ENCODE assay signal across 9 cellular contexts in the genomic region with DNA sequence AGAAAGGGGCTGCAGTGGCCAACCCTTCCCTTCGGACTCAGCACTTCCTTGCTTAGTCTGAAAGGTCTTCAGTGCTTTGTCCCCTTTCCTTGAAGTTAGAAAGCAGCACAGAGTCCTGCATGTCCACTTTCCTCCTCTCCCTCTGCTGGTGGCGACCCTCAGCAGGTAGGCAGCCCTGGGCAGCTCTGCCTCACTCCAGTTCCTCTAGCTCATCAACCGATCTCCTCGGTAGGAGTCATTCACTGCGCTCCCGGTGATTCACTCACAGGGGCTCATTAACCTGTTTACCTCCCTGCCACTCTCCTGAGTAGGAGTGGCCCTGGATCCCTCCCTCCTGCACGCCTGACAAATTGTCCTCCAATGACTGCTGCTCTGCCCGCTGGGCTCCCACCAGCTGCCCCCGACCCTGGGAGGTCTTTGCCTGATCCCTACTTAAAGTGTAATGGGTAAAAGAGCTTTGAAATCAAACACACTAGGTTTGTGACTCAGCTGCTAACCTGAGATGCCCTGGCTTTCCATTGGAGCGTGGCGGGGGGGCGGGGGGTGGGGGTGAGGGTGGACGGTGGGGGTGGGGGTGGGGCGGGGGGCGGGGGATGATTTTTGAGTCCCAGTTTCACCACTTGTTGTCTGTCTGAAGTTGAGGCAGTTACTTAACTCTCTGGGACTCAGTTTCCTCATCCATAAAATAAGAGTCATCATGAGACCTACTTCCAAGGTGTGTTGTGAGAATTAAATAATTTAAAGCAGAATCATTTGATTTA. TPM values are rescaled to one million over a fixed set of nuclear protein-coding genes. Genes with fewer than 3 reads are reported as not detected.
DNase-seq lines count a peak whose midpoint lies in the region; ATAC-seq and TF ChIP-seq lines count a peak whose summit lies in the region.
"Had no signal": no experiment of that assay in that cellular context is flagged by ENCODE, and none has a peak within 500 bp of the region (broad histone marks: within the 10 kb centered on the region; RNA-seq: fewer than 3 reads in every experiment).

No MANE protein-coding gene starts in this region.

- no CpG with 5 or more reads among the region's 15 CpGs for WGBS in neuronal stem cell (ENCODE audit: extremely low coverage in 2 of 2, insufficient read length in 2 of 2, insufficient replicate concordance in 1 of 2), 2 donors

- no peak overlapping the region for H3K4me3 Mint-ChIP-seq in T-helper 17 cell

- H3K9ac ChIP-seq in duodenal mucosa (ENCODE audit: low read depth in 1 of 2, low read length in 2 of 2) = peak overlapping the region; percentile 33 to 45
- no peak overlapping the region for H3K9ac ChIP-seq in neuronal stem cell (ENCODE audit: low read depth, low read length, poor library complexity)

- H4K91ac ChIP-seq in neuronal stem cell (ENCODE audit: low read depth, low read length, poor library complexity) = no peak overlapping the region

- no peak overlapping the region for H3K27ac Mint-ChIP-seq in T-helper 17 cell

- peak; percentile 65; the same call in 1 of the 2 replicates for TF ChIP-seq CTCF in HEK293 (tag by site-specific recombination; IDR thresholded peaks at IDR 0.05)

- H3K27me3 Mint-ChIP-seq in T-helper 17 cell = peaks cover 7% of the 10 kb centered on the region

- ATAC-seq in T-helper 17 cell (no peak), HG03565 (IDR thresholded peaks at IDR 0.05; ENCODE audit: unreplicated experiment) (no peak), HG02870 (IDR thresholded peaks at IDR 0.05; ENCODE audit: unreplicated experiment) (no peak)

- H3K27ac ChIP-seq in HEK293 (ENCODE audit: extremely low read depth, low read depth, low read length) = peak overlapping the region; percentile 75
- no peak overlapping the region for H3K27ac ChIP-seq in duodenal mucosa (ENCODE audit: low read depth, low read length)
- H3K27ac ChIP-seq in neuronal stem cell (replicated peaks; ENCODE audit: low read length) = peak overlapping the region; percentile 63

- H2BK120ac ChIP-seq in neuronal stem cell (ENCODE audit: low read depth, low read length) = no peak overlapping the region

- no peaks in the 10 kb centered on the region for H3K36me3 Mint-ChIP-seq in T-helper 17 cell (ENCODE audit: low read depth)

- CTCF ChIA-PET in HEK293 (lab: Yijun Ruan, JAX) = interaction anchor here (0.6 to 3.0 kb wide), 9 partner anchors 10 to 502 kb away, joined by 3 to 23 read pairs (median 4); partner anchors contain the start of gene SPSB2

- H3K4ac ChIP-seq in neuronal stem cell (ENCODE audit: low read length) = no peak overlapping the region

- no peak overlapping the region for H2BK5ac ChIP-seq in neuronal stem cell (ENCODE audit: low read length)

- H2BK12ac ChIP-seq in neuronal stem cell (ENCODE audit: low read length) = no peak overlapping the region

- H3K9me3 ChIP-seq in HEK293 (ENCODE audit: control insufficient read depth, insufficient read depth, low read depth, low read length) (no peaks in the 10 kb centered on the region), duodenal mucosa (ENCODE audit: control insufficient read depth in 1 of 2, low read length in 2 of 2) (no peaks in the 10 kb centered on the region), neuronal stem cell (replicated peaks in 1 of 2; ENCODE audit: control insufficient read depth in 2 of 2, insufficient read depth in 1 of 2, low read depth in 1 of 2, low read length in 2 of 2) (no peaks in the 10 kb centered on the region), T-helper 17 cell (ENCODE audit: control insufficient read depth, low read length, poor library complexity, severe bottlenecking) (no peaks in the 10 kb centered on the region)

- peak overlapping the region; percentile 6 for H3K23ac ChIP-seq in neuronal stem cell (ENCODE audit: low read depth, low read length, poor library complexity)

- H3K4me3 ChIP-seq in HEK293 (ENCODE audit: low read depth, low read length) = no peak overlapping the region
- peak overlapping the region in 1 of 2 donors; percentile 52 for H3K4me3 ChIP-seq in duodenal mucosa (ENCODE audit: low read depth in 1 of 2, low read length in 2 of 2)
- H3K4me3 ChIP-seq in neuronal stem cell (ENCODE audit: low read length in 2 of 2) = no peak overlapping the region

- no peaks in the 10 kb centered on the region for H3K27me3 ChIP-seq in duodenal mucosa (ENCODE audit: control insufficient read depth in 1 of 2, insufficient read depth in 2 of 2, low read length in 2 of 2)
- H3K27me3 ChIP-seq in neuronal stem cell (ENCODE audit: control insufficient read depth in 3 of 3, insufficient read depth in 3 of 3, low read depth in 1 of 3, low read length in 3 of 3) = peaks cover 0 to 12% (median 0%) of the 10 kb centered on the region in 3 experiments

- H4K8ac ChIP-seq in neuronal stem cell (ENCODE audit: low read depth, low read length) = no peak overlapping the region

- H3K4me1 ChIP-seq in HEK293 (ENCODE audit: control insufficient read depth, insufficient read depth, low read length) (peaks cover 22% of the 10 kb centered on the region), duodenal mucosa (ENCODE audit: control insufficient read depth in 1 of 2, insufficient read depth in 2 of 2, low read length in 2 of 2) (peaks cover 51 to 57% of the 10 kb centered on the region in 2 donors), neuronal stem cell (ENCODE audit: control insufficient read depth in 2 of 2, insufficient read depth in 1 of 2, low read depth in 1 of 2, low read length in 2 of 2) (peaks cover 34 to 45% of the 10 kb centered on the region in 2 donors)

- DNase-seq in NCI-H510A treated with DMSO at 0.1 percent for 48 hours (lab: John Stamatoyannopoulos, UW) = peak; percentile 85
- peak; percentile 50 for DNase-seq in neuronal stem cell (ENCODE audit: low spot score)
- no peak for DNase-seq in T-helper 17 cell
- DNase-seq in D341Med (ENCODE audit: low spot score) = no peak

- no peak overlapping the region for H2BK15ac ChIP-seq in neuronal stem cell (ENCODE audit: low read length)

- peak overlapping the region; percentile 78 for H2AFZ ChIP-seq in neuronal stem cell (ENCODE audit: low read length)

- H3K79me1 ChIP-seq in neuronal stem cell (ENCODE audit: low read depth, low read length) = no peaks in the 10 kb centered on the region

- H3K14ac ChIP-seq in neuronal stem cell (ENCODE audit: low read length) = no peak overlapping the region

- no peak overlapping the region for H3K4me2 ChIP-seq in neuronal stem cell (ENCODE audit: insufficient read depth, low read length, poor library complexity, severe bottlenecking)

- H3K36me3 ChIP-seq in HEK293 (ENCODE audit: control insufficient read depth in 2 of 2, insufficient read depth in 1 of 2, low read length in 2 of 2) = no peaks in the 10 kb centered on the region
- no peaks in the 10 kb centered on the region for H3K36me3 ChIP-seq in duodenal mucosa (ENCODE audit: control insufficient read depth in 1 of 2, insufficient read depth in 2 of 2, low read length in 2 of 2)
- H3K36me3 ChIP-seq in neuronal stem cell (replicated peaks in 1 of 2; ENCODE audit: control insufficient read depth in 2 of 2, insufficient read depth in 2 of 2, low read length in 2 of 2) = no peaks in the 10 kb centered on the region

- POLR2A ChIA-PET in HEK293 (lab: Yijun Ruan, JAX) = interaction anchor here (0.6 to 3.4 kb wide), 14 partner anchors 8 to 481 kb away, joined by 3 to 37 read pairs (median 4); partner anchors contain the start of genes GAPDH, TNFRSF1A, USP5 and VAMP1

- peak overlapping the region; percentile 50 for H3K18ac ChIP-seq in neuronal stem cell (ENCODE audit: low read length)

- H2AK5ac ChIP-seq in neuronal stem cell (ENCODE audit: low read depth, low read length) = no peak overlapping the region

- peaks cover 22% of the 10 kb centered on the region for H3K4me1 Mint-ChIP-seq in T-helper 17 cell

TF ChIP-seq in HEK293, 187 proteins besides CTCF, POLR2A, EP300 and RAD21 (continues in another document):
- TF ChIP-seq ZNF426 (tag by site-specific recombination; IDR thresholded peaks at IDR 0.05) (no peak), ZNF394 (tag by site-specific recombination; IDR thresholded peaks at IDR 0.05; ENCODE audit: borderline replicate concordance) (peak; percentile 37; the same call in 1 of the 2 replicates)
- TF ChIP-seq, protein P1, sequence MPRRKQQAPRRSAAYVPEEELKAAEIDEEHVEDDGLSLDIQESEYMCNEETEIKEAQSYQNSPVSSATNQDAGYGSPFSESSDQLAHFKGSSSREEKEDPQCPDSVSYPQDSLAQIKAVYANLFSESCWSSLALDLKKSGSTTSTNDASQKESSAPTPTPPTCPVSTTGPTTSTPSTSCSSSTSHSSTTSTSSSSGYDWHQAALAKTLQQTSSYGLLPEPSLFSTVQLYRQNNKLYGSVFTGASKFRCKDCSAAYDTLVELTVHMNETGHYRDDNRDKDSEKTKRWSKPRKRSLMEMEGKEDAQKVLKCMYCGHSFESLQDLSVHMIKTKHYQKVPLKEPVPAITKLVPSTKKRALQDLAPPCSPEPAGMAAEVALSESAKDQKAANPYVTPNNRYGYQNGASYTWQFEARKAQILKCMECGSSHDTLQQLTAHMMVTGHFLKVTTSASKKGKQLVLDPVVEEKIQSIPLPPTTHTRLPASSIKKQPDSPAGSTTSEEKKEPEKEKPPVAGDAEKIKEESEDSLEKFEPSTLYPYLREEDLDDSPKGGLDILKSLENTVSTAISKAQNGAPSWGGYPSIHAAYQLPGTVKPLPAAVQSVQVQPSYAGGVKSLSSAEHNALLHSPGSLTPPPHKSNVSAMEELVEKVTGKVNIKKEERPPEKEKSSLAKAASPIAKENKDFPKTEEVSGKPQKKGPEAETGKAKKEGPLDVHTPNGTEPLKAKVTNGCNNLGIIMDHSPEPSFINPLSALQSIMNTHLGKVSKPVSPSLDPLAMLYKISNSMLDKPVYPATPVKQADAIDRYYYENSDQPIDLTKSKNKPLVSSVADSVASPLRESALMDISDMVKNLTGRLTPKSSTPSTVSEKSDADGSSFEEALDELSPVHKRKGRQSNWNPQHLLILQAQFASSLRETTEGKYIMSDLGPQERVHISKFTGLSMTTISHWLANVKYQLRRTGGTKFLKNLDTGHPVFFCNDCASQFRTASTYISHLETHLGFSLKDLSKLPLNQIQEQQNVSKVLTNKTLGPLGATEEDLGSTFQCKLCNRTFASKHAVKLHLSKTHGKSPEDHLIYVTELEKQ (tag by site-specific recombination; IDR thresholded peaks at IDR 0.05; ENCODE audit: borderline replicate concordance) = peak; percentile 73; the same call in 1 of the 2 replicates

RNA-seq across cellular contexts. Expression of gene SCNN1A, which starts 4.2 kb away (rescaled TPM):
- polyA plus RNA-seq in neuronal stem cell (2013, experiment 1 of 2) = 0.40 TPM
- polyA plus RNA-seq in neuronal stem cell (2013, experiment 2 of 2) = 0.68 TPM
- total RNA-seq in T-helper 17 cell = 1 to 10 TPM; 2.1 to 2.8 TPM
- total RNA-seq: SK-MEL-5 had no signal

RNA-seq across cellular contexts. Expression of gene LTBR, which starts 12.8 kb away (rescaled TPM):
- 2.3 TPM for polyA plus RNA-seq in neuronal stem cell (2013, experiment 1 of 2)
- 2.3 TPM for polyA plus RNA-seq in neuronal stem cell (2013, experiment 2 of 2)
- 1 to 10 TPM in 1 of 2 donors, under 1 TPM in 1; 0.47 to 1.4 TPM for total RNA-seq in T-helper 17 cell

RNA-seq across cellular contexts. Expression of gene TNFRSF1A, which starts 29.3 kb away (rescaled TPM):
- polyA plus RNA-seq in neuronal stem cell (2013, experiment 1 of 2) = 35.2 TPM
- polyA plus RNA-seq in neuronal stem cell (2013, experiment 2 of 2) = 34.5 TPM
- total RNA-seq in T-helper 17 cell = 10 to 100 TPM; 22.4 to 23.0 TPM

Comparison
In these comparisons a context has a peak if more than half of its experiments do, and no peak if none do; other contexts are left out.
1. DNase-seq: peak in NCI-H510A treated with DMSO at 0.1 percent for 48 hours (single experiment) and neuronal stem cell (single experiment); none in T-helper 17 cell (0 of 3) and D341Med (single experiment).